In the genomic region with DNA sequence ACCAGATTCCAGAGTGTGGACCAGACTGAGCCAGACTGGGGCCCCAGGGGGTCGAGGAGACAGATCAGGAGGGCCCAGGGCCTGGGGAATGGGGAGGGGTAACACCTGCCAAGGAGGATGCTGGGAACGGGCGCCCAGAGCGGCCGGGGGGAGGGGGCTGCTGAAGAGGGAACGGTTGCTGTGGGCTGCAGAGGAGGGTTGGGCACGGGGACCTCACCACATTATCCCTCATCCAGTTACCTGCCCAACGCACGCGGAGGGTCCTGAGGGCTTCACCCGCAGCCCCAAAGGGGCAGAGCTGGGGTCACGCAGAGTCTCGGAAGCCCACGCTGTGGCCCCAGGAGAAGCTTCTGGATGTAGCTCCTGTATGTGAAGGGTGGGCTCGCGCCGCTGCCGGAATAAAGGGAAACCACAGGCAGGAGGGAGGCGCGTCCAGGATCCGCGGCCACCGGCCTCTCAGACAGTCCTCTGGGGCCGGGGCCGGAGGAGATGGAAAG, we compare ENCODE assay signal across 6 cellular contexts. TPM values are rescaled to one million over a fixed set of nuclear protein-coding genes. Genes with fewer than 3 reads are reported as not detected.
A peak's percentile ranks its signal among the peaks of the same experiment; 100 is the strongest.
DNase-seq lines count a peak whose midpoint lies in the region; TF ChIP-seq lines count a peak whose summit lies in the region.

No MANE protein-coding gene starts in this region.

- H3K9ac ChIP-seq in subcutaneous abdominal adipose tissue (ENCODE audit: low read length in 5 of 5): peak overlapping the region in 4 of 5 donors; percentile 59 to 77 (median 74)

- H3K27me3 ChIP-seq in BE2C: no peaks in the 10 kb centered on the region
- H3K27me3 ChIP-seq in subcutaneous abdominal adipose tissue (ENCODE audit: control insufficient read depth in 5 of 5, insufficient read depth in 4 of 5, low read length in 5 of 5): no peaks in the 10 kb centered on the region

- H3K36me3 ChIP-seq in BE2C: peaks cover 46% of the 10 kb centered on the region
- peaks cover 6 to 34% (median 21%) of the 10 kb centered on the region in 5 donors for H3K36me3 ChIP-seq in subcutaneous abdominal adipose tissue (ENCODE audit: control insufficient read depth in 5 of 5, insufficient read depth in 5 of 5, low read length in 5 of 5)

- TF ChIP-seq CTCF in BE2C (IDR thresholded peaks at IDR 0.05; ENCODE audit: low read depth, low read length) (no peak), fibroblast of villous mesenchyme (IDR thresholded peaks at IDR 0.05; ENCODE audit: insufficient read depth, low read depth, low read length) (no peak)

- H3K27ac ChIP-seq in subcutaneous abdominal adipose tissue (ENCODE audit: low read depth, low read length): no peak overlapping the region

- H3K9me3 ChIP-seq in BE2C (no peaks in the 10 kb centered on the region), subcutaneous abdominal adipose tissue (ENCODE audit: control insufficient read depth in 5 of 5, low read length in 5 of 5) (no peaks in the 10 kb centered on the region)

- H3K4me3 ChIP-seq in BE2C (ENCODE audit: low read depth, low read length) (peak overlapping the region; percentile 73), fibroblast of villous mesenchyme (ENCODE audit: low read depth, low read length) (peak overlapping the region; percentile 68), subcutaneous abdominal adipose tissue (ENCODE audit: low read depth in 1 of 5, low read length in 5 of 5) (peak overlapping the region in 4 of 5 donors; percentile 68 to 77 (median 71))

- H3K4me1 ChIP-seq in BE2C: no peaks in the 10 kb centered on the region
- peaks cover 0 to 32% (median 24%) of the 10 kb centered on the region in 5 donors for H3K4me1 ChIP-seq in subcutaneous abdominal adipose tissue (ENCODE audit: control insufficient read depth in 5 of 5, insufficient read depth in 5 of 5, low read length in 5 of 5)

- no peak for DNase-seq in BE2C
- DNase-seq in NCI-H69 (lab: John Stamatoyannopoulos, UW): peak; percentile 38
- DNase-seq in fibroblast of villous mesenchyme (ENCODE audit: low read depth): peak; percentile 8
- no peak for DNase-seq in cerebellar nuclear complex (lab: John Stamatoyannopoulos, UW)
- no peak for DNase-seq in effector CD8-positive, alpha-beta T cell (lab: John Stamatoyannopoulos, UW)

RNA-seq across cellular contexts. Expression of gene SELENOO, which starts 0.9 kb away (rescaled TPM):
- polyA plus RNA-seq in BE2C (2012; ENCODE audit: insufficient read depth, insufficient read length, low read depth): 55.3 TPM
- total RNA-seq in fibroblast of villous mesenchyme: 18.0 and 20.7 TPM in 2 replicates

RNA-seq across cellular contexts. Expression of gene TRABD, which starts 14.2 kb away (rescaled TPM):
- 126 TPM for polyA plus RNA-seq in BE2C (2012; ENCODE audit: insufficient read depth, insufficient read length, low read depth)
- 21.6 and 27.4 TPM in 2 replicates for total RNA-seq in fibroblast of villous mesenchyme

RNA-seq across cellular contexts. Expression of gene PANX2, which starts 29.4 kb away (rescaled TPM):
- 0.14 TPM for polyA plus RNA-seq in BE2C (2012; ENCODE audit: insufficient read depth, insufficient read length, low read depth)
- 0.32 and 0.43 TPM in 2 replicates for total RNA-seq in fibroblast of villous mesenchyme

RNA-seq across cellular contexts. Expression of gene TUBGCP6, which starts 44.9 kb away (rescaled TPM):
- polyA plus RNA-seq in BE2C (2012; ENCODE audit: insufficient read depth, insufficient read length, low read depth): 80.6 TPM
- 25.4 and 32.4 TPM in 2 replicates for total RNA-seq in fibroblast of villous mesenchyme

RNA-seq across cellular contexts. Expression of gene HDAC10, which starts 51.2 kb away (rescaled TPM):
- polyA plus RNA-seq in BE2C (2012; ENCODE audit: insufficient read depth, insufficient read length, low read depth): 151 TPM
- total RNA-seq in fibroblast of villous mesenchyme: 18.7 and 19.4 TPM in 2 replicates

Comparison
In these comparisons a context has a peak if more than half of its experiments do, and no peak if none do; other contexts are left out.
1. DNase-seq: peak in NCI-H69 (single experiment) and fibroblast of villous mesenchyme (single experiment); none in BE2C (single experiment), cerebellar nuclear complex (0 of 2) and effector CD8-positive, alpha-beta T cell (single experiment).
2. Peak in every context shown above with its lines, with median percentiles within 50 percentile points of each other: H3K4me3 ChIP-seq.